1 cellular context compared by ENCODE assay signal in the genomic region with DNA sequence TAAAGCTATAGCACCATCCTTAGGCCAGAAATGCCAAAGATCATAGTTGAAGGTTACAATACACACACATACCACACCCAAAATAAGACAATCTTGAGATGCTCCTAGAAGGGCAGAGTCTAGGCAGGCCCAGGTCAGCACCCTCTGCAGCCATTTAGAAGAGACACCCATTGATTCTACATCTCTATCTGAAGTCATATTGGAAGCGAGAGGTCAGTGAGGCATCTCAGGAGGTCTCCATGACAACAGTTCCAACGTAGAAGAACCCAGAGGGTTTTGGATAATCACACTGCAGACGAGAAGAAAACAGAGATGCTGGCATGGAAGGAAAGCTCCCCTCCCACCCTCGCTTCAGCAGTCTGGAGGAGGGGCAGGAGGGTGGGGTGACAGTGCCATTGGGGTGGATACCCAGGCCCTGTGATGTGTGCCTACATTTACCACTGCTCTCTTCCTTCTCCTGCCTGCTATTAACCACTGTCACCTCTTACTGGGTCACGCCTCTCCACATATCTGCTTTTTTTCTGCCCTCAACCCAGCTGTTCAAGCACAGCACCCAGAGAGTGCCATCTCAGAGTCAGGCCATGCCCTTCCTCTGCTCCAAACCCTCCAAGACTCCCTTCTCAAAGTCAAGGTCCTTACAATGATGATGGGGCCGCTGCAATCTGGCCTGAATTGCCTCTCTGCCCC.
A peak's percentile ranks its signal among the peaks of the same experiment; 100 is the strongest.
TF ChIP-seq lines count a peak whose summit lies in the region.

No MANE protein-coding gene starts in this region.

TF ChIP-seq in K562, 482 proteins besides CTCF, POLR2A, EP300 and RAD21:
- TF ChIP-seq RFX1 (IDR thresholded peaks at IDR 0.05) (peak; percentile 48), OTX1 (CRISPR knock-in tag; IDR thresholded peaks at IDR 0.05) (no peak), ZNF384 (IDR thresholded peaks at IDR 0.05; ENCODE audit: low read depth, low read length) (no peak)
